Comparison of ENCODE assay signal across 11 cellular contexts in the genomic region with DNA sequence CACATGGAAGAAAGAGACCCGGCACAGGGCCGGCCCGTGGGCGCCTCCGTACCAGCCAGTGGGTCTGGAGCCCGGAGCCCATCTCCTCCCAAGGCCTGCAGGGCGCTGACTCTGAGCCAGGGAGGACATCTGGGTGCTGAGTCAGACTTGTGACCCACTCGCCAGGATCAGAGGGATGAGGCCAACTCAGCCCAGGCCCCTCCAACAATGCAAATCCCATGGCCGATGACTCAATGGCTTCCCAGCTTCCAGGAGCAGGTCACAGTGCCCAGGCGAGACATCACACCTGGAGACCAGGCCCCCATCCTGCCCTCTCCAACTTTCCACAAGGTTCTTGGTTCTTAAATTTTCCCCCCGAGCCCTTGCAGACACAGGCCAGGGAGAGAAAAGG.
A peak's percentile ranks its signal among the peaks of the same experiment; 100 is the strongest.
DNase-seq lines count a peak whose midpoint lies in the region; ATAC-seq lines count a peak whose summit lies in the region.
"Had no signal": no experiment of that assay in that cellular context is flagged by ENCODE, and none has a peak within 500 bp of the region (broad histone marks: within the 10 kb centered on the region; RNA-seq: fewer than 3 reads in every experiment).

No MANE protein-coding gene starts in this region.

- no peaks in the 10 kb centered on the region for H3K9me3 ChIP-seq in Karpas-422 (ENCODE audit: low read length)

- 0 out of 2 replicates have a peak overlapping the region, but pooled peaks have one; percentile 41 for H3K27ac ChIP-seq in Karpas-422 (ENCODE audit: low read length)
- H3K27ac ChIP-seq in caudate nucleus (ENCODE audit: low read depth, low read length): peak overlapping the region; percentile 65
- peak overlapping the region; percentile 62 for H3K27ac ChIP-seq in layer of hippocampus (ENCODE audit: low read depth, low read length)
- H3K27ac ChIP-seq in temporal lobe (ENCODE audit: low read depth, low read length): peak overlapping the region; percentile 44

- H2AFZ ChIP-seq in Karpas-422 (ENCODE audit: low read length): no peak overlapping the region

- H3K4me2 ChIP-seq in Karpas-422 (ENCODE audit: low read depth, low read length, poor library complexity, severe bottlenecking): no peak overlapping the region

- no peak overlapping the region for H3K9ac ChIP-seq in Karpas-422 (ENCODE audit: low read length)

- H4K20me1 ChIP-seq in Karpas-422 (ENCODE audit: insufficient read depth, low read depth, low read length): no peaks in the 10 kb centered on the region

- H3K79me2 ChIP-seq in Karpas-422 (ENCODE audit: low read length): peaks cover 2% of the 10 kb centered on the region; the same call in 1 of the 2 replicates

- H3K9me2 ChIP-seq in Karpas-422 (replicated peaks; ENCODE audit: insufficient read depth, low read length): no peaks in the 10 kb centered on the region

- DNase-seq in Karpas-422 (no peak), caudate nucleus (lab: John Stamatoyannopoulos, UW) (peak in 52 of 61 donors; percentile 22 to 77 (median 54)), NCI-H69 (lab: John Stamatoyannopoulos, UW) (no peak)
- DNase-seq: activated T-cell treated with anti-CD3 and anti-CD28 coated beads, Interleukin-2, amount 50 U/mL, for 24 hours; T-helper 17 cell had no signal

- H3K27me3 ChIP-seq in Karpas-422 (ENCODE audit: low read length) (no peaks in the 10 kb centered on the region), layer of hippocampus (ENCODE audit: control insufficient read depth, insufficient read depth, low read length) (no peaks in the 10 kb centered on the region)

- H3K4me1 ChIP-seq in Karpas-422 (ENCODE audit: low read length): peaks cover 38% of the 10 kb centered on the region

- H3K4me3 ChIP-seq in Karpas-422 (ENCODE audit: low read length): no peak overlapping the region
- H3K4me3 ChIP-seq: K562 had no signal

- H3K36me3 ChIP-seq in Karpas-422 (ENCODE audit: insufficient read depth, low read length): peaks cover 10% of the 10 kb centered on the region

- no peak for ATAC-seq in HG03432 (IDR thresholded peaks at IDR 0.05; ENCODE audit: unreplicated experiment)
- no peak for ATAC-seq in HG03175 (IDR thresholded peaks at IDR 0.05; ENCODE audit: unreplicated experiment)
- ATAC-seq in GM21526 (IDR thresholded peaks at IDR 0.05; ENCODE audit: low FRiP score, unreplicated experiment): no peak
- ATAC-seq: K562, T-helper 17 cell had no signal

Comparison
In these comparisons a context has a peak if more than half of its experiments do, and no peak if none do; other contexts are left out.
1. DNase-seq: peak in caudate nucleus (52 of 61); none in Karpas-422 (single experiment) and NCI-H69 (single experiment).
2. Peak in every context shown above with its lines, with median percentiles within 50 percentile points of each other: H3K27ac ChIP-seq.